ENCODE assay signal across 9 cellular contexts in genomic region chr2:715847-716573, GRCh38. TPM values are rescaled to one million over a fixed set of nuclear protein-coding genes. Genes with fewer than 3 reads are reported as not detected.
DNase-seq lines count a peak whose midpoint lies in the region; ATAC-seq and TF ChIP-seq lines count a peak whose summit lies in the region.
"Had no signal": no experiment of that assay in that cellular context is flagged by ENCODE, and none has a peak within 500 bp of the region (broad histone marks: within the 10 kb centered on the region; RNA-seq: fewer than 3 reads in every experiment).

No MANE protein-coding gene starts in this region.

- no peak overlapping the region for H3K27ac Mint-ChIP-seq in CD8-positive, alpha-beta T cell
- no peak overlapping the region for H3K27ac Mint-ChIP-seq in activated T-helper 17 cell treated with anti-CD3 and anti-CD28 coated beads, Interleukin-2, amount 50 U/mL, for 72 hours
- H3K27ac Mint-ChIP-seq: activated CD8-positive, alpha-beta memory T cell treated with anti-CD3 and anti-CD28 coated beads, Interleukin-2, amount 10 ng/mL, durations not matched to agents 7 days and 5 days had no signal

- peak; percentile 41 for TF ChIP-seq CTCF in BJ (IDR thresholded peaks at IDR 0.05; ENCODE audit: insufficient read depth, low read depth, low read length)
- no peak for TF ChIP-seq CTCF in HEK293 (tag by site-specific recombination; IDR thresholded peaks at IDR 0.05)
- TF ChIP-seq CTCF in astrocyte of the cerebellum (IDR thresholded peaks at IDR 0.05; ENCODE audit: low read depth, low read length, missing control alignments): peak; percentile 60
- TF ChIP-seq CTCF in lower lobe of right lung (IDR thresholded peaks at IDR 0.05): peak; percentile 25
- TF ChIP-seq CTCF in CD8-positive, alpha-beta T cell (IDR thresholded peaks at IDR 0.05): no peak

- no peaks in the 10 kb centered on the region for H3K9me3 ChIP-seq in HEK293 (ENCODE audit: control insufficient read depth, insufficient read depth, low read depth, low read length)
- no peaks in the 10 kb centered on the region for H3K9me3 ChIP-seq in lower lobe of right lung
- H3K9me3 ChIP-seq in CD8-positive, alpha-beta T cell (ENCODE audit: low read length): no peaks in the 10 kb centered on the region

- no peak for DNase-seq in BJ (ENCODE audit: low read depth)
- no peak for DNase-seq in astrocyte of the cerebellum (ENCODE audit: low read depth)
- no peak for DNase-seq in lower lobe of right lung
- DNase-seq in CD8-positive, alpha-beta T cell: no peak
- DNase-seq: activated CD8-positive, alpha-beta memory T cell treated with anti-CD3 and anti-CD28 coated beads, Interleukin-2, amount 10 ng/mL, durations not matched to agents 7 days and 5 days had no signal

- H3K27ac ChIP-seq in HEK293 (ENCODE audit: extremely low read depth, low read depth, low read length) (no peak overlapping the region), lower lobe of right lung (no peak overlapping the region)
- H3K27ac ChIP-seq in CD8-positive, alpha-beta T cell (ENCODE audit: low read depth, low read length): no peak overlapping the region

- intact Hi-C loops in lower lobe of right lung (cut with DNase I): no loop called here
- intact Hi-C loops in CD8-positive, alpha-beta T cell (cut with DNase I, micrococcal nuclease): loop anchor here (2.0 to 5.0 kb wide), 2 partner anchors 835 to 836 kb away; no protein-coding TSS in a partner anchor

- peaks cover 28% of the 10 kb centered on the region for H3K27me3 Mint-ChIP-seq in CD8-positive, alpha-beta T cell (ENCODE audit: low read depth)
- H3K27me3 Mint-ChIP-seq in activated T-helper 17 cell treated with anti-CD3 and anti-CD28 coated beads, Interleukin-2, amount 50 U/mL, for 72 hours: peaks cover 44% of the 10 kb centered on the region

- H3K36me3 Mint-ChIP-seq in CD8-positive, alpha-beta T cell: no peaks in the 10 kb centered on the region
- no peaks in the 10 kb centered on the region for H3K36me3 Mint-ChIP-seq in activated T-helper 17 cell treated with anti-CD3 and anti-CD28 coated beads, Interleukin-2, amount 50 U/mL, for 72 hours (ENCODE audit: low read depth)
- H3K36me3 Mint-ChIP-seq: activated CD8-positive, alpha-beta memory T cell treated with anti-CD3 and anti-CD28 coated beads, Interleukin-2, amount 10 ng/mL, durations not matched to agents 7 days and 5 days had no signal

- no peaks in the 10 kb centered on the region for H3K9me3 Mint-ChIP-seq in CD8-positive, alpha-beta T cell
- no peaks in the 10 kb centered on the region for H3K9me3 Mint-ChIP-seq in activated T-helper 17 cell treated with anti-CD3 and anti-CD28 coated beads, Interleukin-2, amount 50 U/mL, for 72 hours

- H3K27me3 ChIP-seq in BJ (ENCODE audit: control insufficient read depth, insufficient read depth, low read length) (no peaks in the 10 kb centered on the region), lower lobe of right lung (ENCODE audit: low read depth) (peaks cover 8% of the 10 kb centered on the region)
- H3K27me3 ChIP-seq in CD8-positive, alpha-beta T cell (ENCODE audit: insufficient read depth, low read length): no peaks in the 10 kb centered on the region

- H3K36me3 ChIP-seq in BJ (ENCODE audit: control insufficient read depth, insufficient read depth, low read length) (no peaks in the 10 kb centered on the region), HEK293 (ENCODE audit: control insufficient read depth in 2 of 2, insufficient read depth in 1 of 2, low read length in 2 of 2) (no peaks in the 10 kb centered on the region), lower lobe of right lung (no peaks in the 10 kb centered on the region)
- H3K36me3 ChIP-seq in CD8-positive, alpha-beta T cell (ENCODE audit: insufficient read depth, low read length): no peaks in the 10 kb centered on the region

- no peak overlapping the region for H3K4me3 ChIP-seq in BJ (ENCODE audit: low read depth, low read length)
- H3K4me3 ChIP-seq in HEK293 (ENCODE audit: low read depth, low read length): no peak overlapping the region
- no peak overlapping the region for H3K4me3 ChIP-seq in astrocyte of the cerebellum (ENCODE audit: low read depth, low read length)
- no peak overlapping the region for H3K4me3 ChIP-seq in lower lobe of right lung
- H3K4me3 ChIP-seq in CD8-positive, alpha-beta T cell (ENCODE audit: low read depth, low read length): no peak overlapping the region

- H3K4me1 Mint-ChIP-seq in CD8-positive, alpha-beta T cell (ENCODE audit: low read depth): no peaks in the 10 kb centered on the region
- no peaks in the 10 kb centered on the region for H3K4me1 Mint-ChIP-seq in activated T-helper 17 cell treated with anti-CD3 and anti-CD28 coated beads, Interleukin-2, amount 50 U/mL, for 72 hours

- H3K4me1 ChIP-seq in HEK293 (ENCODE audit: control insufficient read depth, insufficient read depth, low read length) (no peaks in the 10 kb centered on the region), lower lobe of right lung (no peaks in the 10 kb centered on the region)
- H3K4me1 ChIP-seq in CD8-positive, alpha-beta T cell (ENCODE audit: insufficient read depth, low read length): no peaks in the 10 kb centered on the region

- in situ Hi-C loops in astrocyte of the cerebellum (cut with HindIII; ENCODE audit: low sequenced_read_pairs): no loop called here

- CTCF ChIA-PET in BJ (lab: Yijun Ruan, JAX): interaction anchor here (0.7 to 3.2 kb wide), 15 partner anchors 8 to 837 kb away, joined by 3 to 34 read pairs (median 4); no protein-coding TSS in a partner anchor
- CTCF ChIA-PET in HEK293 (lab: Yijun Ruan, JAX): interaction anchor here (0.6 to 3.0 kb wide), 23 partner anchors 11 to 1163 kb away, joined by 3 to 18 read pairs (median 3); no protein-coding TSS in a partner anchor
- CTCF ChIA-PET in CD8-positive, alpha-beta T cell (lab: Charles Lee): interaction anchor here (1.0 to 2.6 kb wide), 6 partner anchors 10 to 835 kb away, joined by 3 to 17 read pairs (median 4); no protein-coding TSS in a partner anchor

- ATAC-seq in lower lobe of right lung (no peak), HG02981 (IDR thresholded peaks at IDR 0.05; ENCODE audit: unreplicated experiment) (no peak), HG02588 (IDR thresholded peaks at IDR 0.05; ENCODE audit: unreplicated experiment) (no peak)
- ATAC-seq in CD8-positive, alpha-beta T cell: no peak
- no peak for ATAC-seq in activated T-helper 17 cell treated with anti-CD3 and anti-CD28 coated beads, Interleukin-2, amount 50 U/mL, for 72 hours (replicated peaks)
- ATAC-seq: activated CD8-positive, alpha-beta memory T cell treated with anti-CD3 and anti-CD28 coated beads, Interleukin-2, amount 10 ng/mL, durations not matched to agents 7 days and 5 days had no signal

- H3K4me3 Mint-ChIP-seq in CD8-positive, alpha-beta T cell: no peak overlapping the region
- H3K4me3 Mint-ChIP-seq in activated T-helper 17 cell treated with anti-CD3 and anti-CD28 coated beads, Interleukin-2, amount 50 U/mL, for 72 hours: no peak overlapping the region
- H3K4me3 Mint-ChIP-seq: activated CD8-positive, alpha-beta memory T cell treated with anti-CD3 and anti-CD28 coated beads, Interleukin-2, amount 10 ng/mL, durations not matched to agents 7 days and 5 days had no signal

- POLR2A ChIA-PET in BJ (lab: Charles Lee) (no interaction called here), HEK293 (lab: Yijun Ruan, JAX) (no interaction called here)
- POLR2A ChIA-PET in CD8-positive, alpha-beta T cell (lab: Charles Lee): no interaction called here

TF ChIP-seq in HEK293, 187 proteins besides CTCF, POLR2A, EP300 and RAD21:
- peak; percentile 23 for TF ChIP-seq ZNF654 (tag by site-specific recombination; IDR thresholded peaks at IDR 0.05; ENCODE audit: low read depth)
- TF ChIP-seq GLI2 (tag by site-specific recombination; IDR thresholded peaks at IDR 0.05; ENCODE audit: borderline replicate concordance, low read depth): no peak
- TF ChIP-seq ZNF10 (tag by site-specific recombination; IDR thresholded peaks at IDR 0.05): no peak
- TF ChIP-seq GLI4 (tag by site-specific recombination; IDR thresholded peaks at IDR 0.05): no peak

RNA-seq across cellular contexts. Expression of gene TMEM18, which starts 38.8 kb away (rescaled TPM):
- polyA plus RNA-seq in BJ (2011; rRNA removed): 17.9 and 29.3 TPM in 2 replicates
- 9.3 and 11.1 TPM in 2 replicates for polyA minus RNA-seq in BJ (2011; rRNA and poly(A)+ RNA removed)
- 23.3 TPM for total RNA-seq in lower lobe of right lung
- 10 to 100 TPM; 30.7 to 33.6 TPM for total RNA-seq in CD8-positive, alpha-beta T cell
- 10 to 100 TPM; 35.4 to 36.6 TPM for total RNA-seq in activated T-helper 17 cell treated with anti-CD3 and anti-CD28 coated beads, Interleukin-2, amount 50 U/mL, for 72 hours

Comparison
In these comparisons a context has a peak if more than half of its experiments do, and no peak if none do; other contexts are left out.
1. CTCF ChIP-seq: peak in BJ (single experiment), astrocyte of the cerebellum (single experiment) and lower lobe of right lung (single experiment); none in HEK293 (single experiment) and CD8-positive, alpha-beta T cell (single experiment).